Comparison of ENCODE assay signal across 8 cellular contexts in genomic region chr2:96815326-96816126, GRCh38.
DNase-seq lines count a peak whose midpoint lies in the region.

No MANE protein-coding gene starts in this region.

- H3K27ac ChIP-seq in angular gyrus (ENCODE audit: low read depth, low read length) = peak overlapping the region; percentile 89

- DNase-seq in NOMO-1 (lab: John Stamatoyannopoulos, UW; ENCODE audit: unreplicated experiment in 2 of 2) (peak; percentile 21 to 33), NOMO-1 treated with dmso at 0.1 percent for 144 hours (lab: John Stamatoyannopoulos, UW; ENCODE audit: unreplicated experiment) (no peak), HCEC 1CT (peak; percentile 57), NCI-H526 treated with DMSO at 0.1 percent for 48 hours (lab: John Stamatoyannopoulos, UW) (peak; percentile 45), inferior parietal cortex (ENCODE audit: extremely low spot score) (peak; percentile 39), GM19240 (ENCODE audit: insufficient read length, low spot score) (no peak)
- DNase-seq in stimulated activated CD4-positive, alpha-beta T cell treated with anti-CD3 and anti-CD28 coated beads, Interleukin-2, amount 100 ng/mL, for 4 hours (ENCODE audit: low read depth) = peak; percentile 13

Comparison
In these comparisons a context has a peak if more than half of its experiments do, and no peak if none do; other contexts are left out.
1. DNase-seq: peak in NOMO-1 (2 of 2), HCEC 1CT (single experiment), NCI-H526 treated with DMSO at 0.1 percent for 48 hours (single experiment), inferior parietal cortex (single experiment) and stimulated activated CD4-positive, alpha-beta T cell treated with anti-CD3 and anti-CD28 coated beads, Interleukin-2, amount 100 ng/mL, for 4 hours (single experiment); none in NOMO-1 treated with dmso at 0.1 percent for 144 hours (single experiment) and GM19240 (single experiment).